Comparison of ENCODE assay signal across 16 cellular contexts in the genomic region with DNA sequence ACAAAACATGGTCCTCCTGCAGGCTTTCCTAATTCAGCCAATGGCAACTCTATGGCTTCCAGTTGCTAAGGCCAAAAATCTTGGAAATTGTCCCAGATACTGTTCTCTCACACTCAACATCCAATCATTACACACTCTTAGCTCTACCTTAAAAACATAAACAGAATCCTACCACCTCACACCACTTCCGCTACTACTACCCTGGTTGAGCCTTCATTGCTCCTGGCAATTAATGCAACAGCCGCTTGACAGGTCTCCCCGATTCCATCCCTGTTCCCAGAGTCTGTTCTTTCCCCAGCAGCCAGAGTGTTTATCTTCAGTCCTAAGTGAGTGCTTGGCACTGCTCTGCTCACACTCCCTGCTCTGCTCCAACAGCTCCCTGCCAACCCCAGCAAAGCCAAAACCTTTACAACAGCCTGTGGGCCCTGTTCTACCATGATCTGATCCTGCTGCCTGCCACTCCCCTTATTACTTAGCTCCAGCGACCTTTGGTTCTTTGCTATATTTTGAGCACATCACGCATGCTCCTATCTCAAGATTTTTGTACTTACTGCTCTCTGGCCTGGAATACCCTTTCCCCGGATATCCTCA.
DNase-seq lines count a peak whose midpoint lies in the region; ATAC-seq, FAIRE-seq and TF ChIP-seq lines count a peak whose summit lies in the region.
"Had no signal": no experiment of that assay in that cellular context is flagged by ENCODE, and none has a peak within 500 bp of the region (broad histone marks: within the 10 kb centered on the region; RNA-seq: fewer than 3 reads in every experiment).

No MANE protein-coding gene starts in this region.

- no peaks in the 10 kb centered on the region for H3K9me3 ChIP-seq in Peyer's patch
- no peaks in the 10 kb centered on the region for H3K9me3 ChIP-seq in fibroblast of lung (ENCODE audit: control insufficient read depth, insufficient read depth, low read depth, low read length)
- no peaks in the 10 kb centered on the region for H3K9me3 ChIP-seq in HepG2 (ENCODE audit: low read length)
- no peaks in the 10 kb centered on the region for H3K9me3 ChIP-seq in stomach smooth muscle (ENCODE audit: control insufficient read depth in 2 of 2, low read length in 2 of 2)
- H3K9me3 ChIP-seq: neutrophil had no signal

- H3K4me1 ChIP-seq in Peyer's patch (peaks cover 0 to 17% (median 4%) of the 10 kb centered on the region in 4 donors), fibroblast of lung (ENCODE audit: control insufficient read depth, extremely low read depth, insufficient read depth, low read length) (peaks cover 4% of the 10 kb centered on the region), HepG2 (ENCODE audit: insufficient read depth, low read length) (peaks cover 6% of the 10 kb centered on the region; the same call in 1 of the 2 replicates), stomach smooth muscle (ENCODE audit: control insufficient read depth, insufficient read depth, low read length) (peaks cover 14% of the 10 kb centered on the region), foreskin keratinocyte (no peaks in the 10 kb centered on the region)

- TF ChIP-seq POLR2A in Peyer's patch (IDR thresholded peaks at IDR 0.05), result no peak
- TF ChIP-seq POLR2A in HepG2 (IDR thresholded peaks at IDR 0.05; ENCODE audit: insufficient read depth in 1 of 2, low read depth in 2 of 2, low read length in 2 of 2), result no peak

- H3K27me3 ChIP-seq in Peyer's patch, result no peaks in the 10 kb centered on the region
- no peaks in the 10 kb centered on the region for H3K27me3 ChIP-seq in fibroblast of lung (ENCODE audit: control insufficient read depth, insufficient read depth, low read length)
- H3K27me3 ChIP-seq in HepG2 (ENCODE audit: control insufficient read depth in 1 of 2, insufficient read depth in 2 of 2, low read length in 2 of 2), result no peaks in the 10 kb centered on the region
- H3K27me3 ChIP-seq in stomach smooth muscle (ENCODE audit: control insufficient read depth in 1 of 2, insufficient read depth in 2 of 2, low read length in 2 of 2), result no peaks in the 10 kb centered on the region
- H3K27me3 ChIP-seq in foreskin keratinocyte, result no peaks in the 10 kb centered on the region
- H3K27me3 ChIP-seq: neutrophil had no signal

- WGBS in HepG2 (ENCODE audit: low lambda C conversion rate), result 90% methylated on average over 6 of the region's 6 CpGs

- no peak overlapping the region for H3K9ac ChIP-seq in fibroblast of lung (ENCODE audit: insufficient read depth, low read length)
- no peak overlapping the region for H3K9ac ChIP-seq in HepG2 (ENCODE audit: insufficient read depth, low read depth, low read length)
- peak overlapping the region in 1 of 2 donors; percentile 42 for H3K9ac ChIP-seq in stomach smooth muscle (ENCODE audit: low read length in 2 of 2)

- intact Hi-C loops in HepG2 (cut with micrococcal nuclease; ENCODE audit: unreplicated experiment), result no loop called here

- H4K20me1 ChIP-seq in fibroblast of lung (ENCODE audit: control insufficient read depth, extremely low read depth, insufficient read depth, low read length) (no peaks in the 10 kb centered on the region), HepG2 (ENCODE audit: insufficient read depth, low read length) (no peaks in the 10 kb centered on the region)

- H3K79me2 ChIP-seq in fibroblast of lung (ENCODE audit: control insufficient read depth, insufficient read depth, low read length) (no peaks in the 10 kb centered on the region), HepG2 (ENCODE audit: insufficient read depth, low read length) (no peaks in the 10 kb centered on the region)

- ATAC-seq in HepG2 (peak; percentile 23; the same call in 1 of the 3 replicates), foreskin keratinocyte (no peak), HG02852 (IDR thresholded peaks at IDR 0.05; ENCODE audit: unreplicated experiment) (no peak), HG03025 (IDR thresholded peaks at IDR 0.05; ENCODE audit: low FRiP score, unreplicated experiment) (no peak)
- ATAC-seq: activated T-helper 17 cell treated with anti-CD3 and anti-CD28 coated beads, Interleukin-2, amount 50 U/mL, for 72 hours had no signal

- TF ChIP-seq CTCF in Peyer's patch (IDR thresholded peaks at IDR 0.05) (no peak), fibroblast of lung (conservative IDR thresholded peaks at IDR 0.05 in 1 of 2, IDR thresholded peaks at IDR 0.05 in 1 of 2; ENCODE audit: low read depth in 1 of 2, low read length in 2 of 2) (no peak), HepG2 (CRISPR knock-in tag; IDR thresholded peaks at IDR 0.05) (no peak), foreskin keratinocyte (conservative IDR thresholded peaks at IDR 0.05) (no peak)

- H3K4me2 ChIP-seq in fibroblast of lung (ENCODE audit: extremely low read depth, insufficient read depth, low read length), result no peak overlapping the region
- no peak overlapping the region for H3K4me2 ChIP-seq in HepG2 (ENCODE audit: low read depth, low read length)

- POLR2A ChIA-PET in HepG2 (lab: Yijun Ruan, JAX), result no interaction called here

- H3K36me3 ChIP-seq in Peyer's patch, result peaks cover 0 to 51% (median 0%) of the 10 kb centered on the region in 3 donors
- H3K36me3 ChIP-seq in fibroblast of lung (ENCODE audit: control insufficient read depth, insufficient read depth, low read length), result peaks cover 13% of the 10 kb centered on the region
- H3K36me3 ChIP-seq in HepG2 (replicated peaks in 1 of 2; ENCODE audit: control insufficient read depth in 1 of 2, insufficient read depth in 2 of 2, low read length in 2 of 2), result peaks cover 34 to 81% of the 10 kb centered on the region in 2 experiments
- H3K36me3 ChIP-seq in stomach smooth muscle (ENCODE audit: control insufficient read depth in 2 of 2, insufficient read depth in 2 of 2, low read length in 2 of 2), result peaks cover 32 to 38% of the 10 kb centered on the region in 2 donors

- H2AFZ ChIP-seq in fibroblast of lung (ENCODE audit: low read length), result peak overlapping the region; percentile 10
- no peak overlapping the region for H2AFZ ChIP-seq in HepG2 (ENCODE audit: low read length)

- no peak for FAIRE-seq in HepG2 (lab: Jason Lieb, UNC)
- FAIRE-seq: kidney, RCC 7860 had no signal

- H3K4me3 ChIP-seq in Peyer's patch, result no peak overlapping the region
- no peak overlapping the region for H3K4me3 ChIP-seq in fibroblast of lung (replicated peaks in 1 of 4; ENCODE audit: control extremely low read depth in 1 of 4, insufficient read depth in 1 of 4, low read depth in 3 of 4, low read length in 4 of 4)
- H3K4me3 ChIP-seq in HepG2 (replicated peaks in 1 of 3; ENCODE audit: insufficient read depth in 1 of 3, low read depth in 2 of 3, low read length in 3 of 3), result no peak overlapping the region
- H3K4me3 ChIP-seq in stomach smooth muscle (ENCODE audit: low read length in 2 of 2), result peak overlapping the region in 1 of 2 donors; percentile 47

- CTCF ChIA-PET in HepG2 (lab: Yijun Ruan, JAX; ENCODE audit: low intra/inter-chr PET ratio, low total read pairs), result no interaction called here

- in situ Hi-C loops in HepG2 (cut with HindIII; ENCODE audit: extremely low pct_ligation_motif_present, low pct_unique_long_range_greater_than_20kb), result no loop called here

- TF ChIP-seq EP300 in HepG2 (IDR thresholded peaks at IDR 0.05; ENCODE audit: low read depth in 2 of 2, low read length in 2 of 2) (no peak), HepG2 (CRISPR knock-in tag; IDR thresholded peaks at IDR 0.05; ENCODE audit: borderline replicate concordance) (no peak)

- TF ChIP-seq RAD21 in HepG2 (CRISPR knock-in tag; IDR thresholded peaks at IDR 0.05), result no peak

- BruUV-seq in HepG2 (replicated peaks; lab: Mats Ljungman, UMichigan), result no TSS peak

- H3K27ac ChIP-seq in Peyer's patch, result peak overlapping the region; percentile 3 to 72 (median 38)
- H3K27ac ChIP-seq in fibroblast of lung (ENCODE audit: insufficient read depth, low read length), result no peak overlapping the region
- no peak overlapping the region for H3K27ac ChIP-seq in HepG2 (ENCODE audit: extremely low read length, insufficient read depth, low read length)
- H3K27ac ChIP-seq in stomach smooth muscle (ENCODE audit: low read length), result peak overlapping the region; percentile 56
- no peak overlapping the region for H3K27ac ChIP-seq in foreskin keratinocyte
- H3K27ac ChIP-seq: neutrophil had no signal

- DNase-seq in Peyer's patch (peak in 2 of 3 donors; percentile 54 to 60), fibroblast of lung (ENCODE audit: low read depth in 2 of 2) (peak; percentile 13 to 80), HepG2 (ENCODE audit: low spot score) (no peak), foreskin keratinocyte (no peak), COLO829 (ENCODE audit: low spot score) (no peak)
- DNase-seq: H7, kidney, NCI-H1105, NCI-H510A treated with DMSO at 0.1 percent for 48 hours, T-helper 2 cell had no signal

TF ChIP-seq in HepG2, 621 proteins besides CTCF, POLR2A, EP300 and RAD21 (continues in another document):
- no peak for TF ChIP-seq ZNF674 (CRISPR knock-in tag; IDR thresholded peaks at IDR 0.05; ENCODE audit: low read depth)
- TF ChIP-seq NFYC (CRISPR knock-in tag; IDR thresholded peaks at IDR 0.05), result no peak
- no peak for TF ChIP-seq TAF15 (IDR thresholded peaks at IDR 0.05; ENCODE audit: low read depth, low read length, poor library complexity, severe bottlenecking)
- no peak for TF ChIP-seq ZNF382 (CRISPR knock-in tag; IDR thresholded peaks at IDR 0.05; ENCODE audit: borderline replicate concordance)
- TF ChIP-seq ZNF543 (CRISPR knock-in tag; IDR thresholded peaks at IDR 0.05), result no peak
- TF ChIP-seq ZNF775 (CRISPR knock-in tag; IDR thresholded peaks at IDR 0.05; ENCODE audit: borderline replicate concordance), result no peak
- no peak for TF ChIP-seq ZZZ3 (CRISPR knock-in tag; IDR thresholded peaks at IDR 0.05; ENCODE audit: borderline replicate concordance)
- TF ChIP-seq NCOA1 (CRISPR knock-in tag; IDR thresholded peaks at IDR 0.05), result no peak
- no peak for TF ChIP-seq SUZ12 (IDR thresholded peaks at IDR 0.05; ENCODE audit: low read depth, low read length)
- no peak for TF ChIP-seq ZNF776 (CRISPR knock-in tag; IDR thresholded peaks at IDR 0.05)
- no peak for TF ChIP-seq KLF9 (CRISPR knock-in tag; IDR thresholded peaks at IDR 0.05; ENCODE audit: low read depth)
- no peak for TF ChIP-seq ZFP91 (CRISPR knock-in tag; IDR thresholded peaks at IDR 0.05; ENCODE audit: borderline replicate concordance)

Comparison
In these comparisons a context has a peak if more than half of its experiments do, and no peak if none do; other contexts are left out.
1. DNase-seq: peak in Peyer's patch (2 of 3) and fibroblast of lung (2 of 2); none in HepG2 (single experiment), foreskin keratinocyte (0 of 2) and COLO829 (single experiment).
2. H3K27ac ChIP-seq: peak in Peyer's patch (4 of 4) and stomach smooth muscle (single experiment); none in fibroblast of lung (single experiment), HepG2 (single experiment) and foreskin keratinocyte (single experiment).